33 cellular contexts compared by ENCODE assay signal in the genomic region with DNA sequence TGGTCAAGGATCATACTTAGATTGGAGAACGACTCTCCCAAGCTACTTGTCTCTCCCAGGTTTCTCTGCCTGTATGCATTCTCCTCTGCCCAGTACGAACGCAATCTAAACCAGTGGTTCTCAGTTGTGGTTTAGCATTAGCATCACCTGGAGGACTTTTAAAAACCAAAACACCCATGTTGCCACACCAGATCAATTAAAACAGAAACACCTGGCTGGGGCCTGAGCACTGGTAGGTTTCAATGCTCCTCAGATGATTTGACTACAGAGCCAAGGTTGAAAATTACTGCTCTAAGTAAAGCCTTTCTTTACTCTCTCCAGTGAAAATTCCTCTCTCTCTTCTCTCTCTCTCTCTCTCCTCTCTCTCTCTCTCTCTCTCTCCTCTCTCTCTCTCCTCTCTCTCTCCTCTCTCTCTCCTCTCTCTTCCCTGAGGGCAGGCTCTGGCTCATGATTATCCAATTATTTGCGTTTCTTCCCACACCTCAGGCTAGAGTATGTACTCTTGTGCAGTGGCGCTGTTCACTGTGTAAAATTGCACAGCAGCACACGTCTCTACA.
"Had no signal": no experiment of that assay in that cellular context is flagged by ENCODE, and none has a peak within 500 bp of the region (broad histone marks: within the 10 kb centered on the region; RNA-seq: fewer than 3 reads in every experiment).

No MANE protein-coding gene starts in this region.

- ATAC-seq: Panc1, Right ventricle myocardium inferior, SK-N-SH treated with all-trans-retinoic acid at 6 μM for 48 hours had no signal

- H3K4me2 ChIP-seq: KMS-11, PC-9 had no signal

- H3K27ac ChIP-seq: KMS-11, PC-9, RWPE1, SJCRH30, SK-N-MC had no signal

- H3K9me3 ChIP-seq: SJCRH30 had no signal

- H3K36me3 ChIP-seq: SJCRH30 had no signal

- H2AFZ ChIP-seq: PC-9 had no signal

- H3K4me3 ChIP-seq: PC-9, SJCRH30, SK-N-MC had no signal

- DNase-seq: Karpas-422, KBM-7, NCI-H1048, NCI-H1092 treated with DMSO at 0.1 percent for 48 hours, NCI-H1105 treated with DMSO at 0.1 percent for 48 hours, NCI-H1417, NCI-H1436, NCI-H146, NCI-H1694, NCI-H187, NCI-H1930, NCI-H2029 treated with DMSO at 0.1 percent for 48 hours, NCI-H2081 treated with DMSO at 0.1 percent for 48 hours, NCI-H2107, NCI-H2171, NCI-H226, NCI-H446 treated with DMSO at 0.1 percent for 48 hours, NCI-H510A, NCI-H524, NCI-H526, NCI-H69, NCI-H748 treated with DMSO at 0.1 percent for 48 hours, NCI-H82, PC-9, SHP77, SIG-M5, SJCRH30 had no signal

- H3K9ac ChIP-seq: KMS-11 had no signal

- H3K27me3 ChIP-seq: SJCRH30 had no signal

- H3K4me1 ChIP-seq: SJCRH30 had no signal
